In the genomic region with DNA sequence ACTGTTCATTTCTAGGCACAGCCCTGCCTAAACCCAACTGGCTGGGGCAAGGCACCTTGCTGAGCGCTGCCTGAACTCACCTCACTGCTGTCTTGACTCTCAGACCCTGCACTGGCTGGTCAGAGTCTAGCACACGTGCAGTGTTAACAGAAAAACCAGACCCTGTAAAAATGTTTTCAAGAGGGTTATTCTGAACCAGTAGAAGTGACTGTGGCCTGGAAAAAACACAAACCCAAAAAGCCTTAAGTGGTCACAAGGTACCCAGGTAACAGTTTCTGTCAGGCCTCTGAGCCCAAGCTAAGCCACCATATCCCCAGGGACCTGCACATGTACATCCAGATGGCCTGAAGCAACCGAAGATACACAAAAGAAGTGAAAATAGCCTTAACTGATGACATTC, we compare ENCODE assay signal across 21 cellular contexts. TPM values are rescaled to one million over a fixed set of nuclear protein-coding genes. Genes with fewer than 3 reads are reported as not detected.
DNase-seq lines count a peak whose midpoint lies in the region; ATAC-seq and TF ChIP-seq lines count a peak whose summit lies in the region.
"Had no signal": no experiment of that assay in that cellular context is flagged by ENCODE, and none has a peak within 500 bp of the region (broad histone marks: within the 10 kb centered on the region; RNA-seq: fewer than 3 reads in every experiment).

No MANE protein-coding gene starts in this region.

- no peak overlapping the region for H2AK5ac ChIP-seq in mesenchymal stem cell (ENCODE audit: low read length, severe bottlenecking)

- H3K79me1 ChIP-seq in mesenchymal stem cell (replicated peaks; ENCODE audit: low read length, poor library complexity, severe bottlenecking): peaks cover 9% of the 10 kb centered on the region

- H2BK120ac ChIP-seq in mesenchymal stem cell (ENCODE audit: low read depth, low read length): no peak overlapping the region

- peaks cover 17% of the 10 kb centered on the region for H3K36me3 ChIP-seq in GM23338 (ENCODE audit: insufficient read depth)
- peaks cover 0 to 3% of the 10 kb centered on the region in 2 experiments for H3K36me3 ChIP-seq in mesenchymal stem cell (ENCODE audit: control insufficient read depth in 1 of 2, insufficient read depth in 2 of 2, low read depth in 1 of 2, low read length in 2 of 2)
- H3K36me3 ChIP-seq in A673 (ENCODE audit: insufficient read depth, low read length, poor library complexity, severe bottlenecking): no peaks in the 10 kb centered on the region
- H3K36me3 ChIP-seq: colonic mucosa, esophagus muscularis mucosa, right atrium auricular region had no signal

- H2AFZ ChIP-seq in GM23338: no peak overlapping the region
- H2AFZ ChIP-seq in mesenchymal stem cell (ENCODE audit: low read depth, low read length): no peak overlapping the region

- peaks cover 36% of the 10 kb centered on the region for H3K4me1 Mint-ChIP-seq in GM23338
- peaks cover 12% of the 10 kb centered on the region for H3K4me1 Mint-ChIP-seq in activated CD4-positive, alpha-beta T cell treated with anti-CD3 and anti-CD28 coated beads, Interleukin-2, amount 10 ng/mL, durations not matched to agents 24 days and 14 days

- 0 out of 2 replicates have a peak overlapping the region, but pooled peaks have one; percentile 23 for H3K4me2 ChIP-seq in GM23338
- no peak overlapping the region for H3K4me2 ChIP-seq in mesenchymal stem cell (ENCODE audit: low read length, poor library complexity, severe bottlenecking)

- H3K9me3 ChIP-seq in mesenchymal stem cell (ENCODE audit: control insufficient read depth, low read length) (peaks cover 7% of the 10 kb centered on the region), A673 (ENCODE audit: low read depth, low read length, poor library complexity, severe bottlenecking) (peaks cover 4% of the 10 kb centered on the region)
- H3K9me3 ChIP-seq: colonic mucosa, esophagus muscularis mucosa, right atrium auricular region had no signal

- H3K4me1 ChIP-seq in GM23338 (ENCODE audit: insufficient read depth) (peaks cover 22% of the 10 kb centered on the region), mesenchymal stem cell (ENCODE audit: control insufficient read depth, insufficient read depth, low read depth, low read length) (peaks cover 12% of the 10 kb centered on the region), A673 (ENCODE audit: insufficient read depth, low read length, poor library complexity, severe bottlenecking) (no peaks in the 10 kb centered on the region)
- H3K4me1 ChIP-seq: colonic mucosa had no signal

- no peak overlapping the region for H3K9ac ChIP-seq in mesenchymal stem cell (ENCODE audit: low read length)

- H2BK12ac ChIP-seq in mesenchymal stem cell (ENCODE audit: low read length in 2 of 2): no peak overlapping the region

- peaks cover 17% of the 10 kb centered on the region for H3K79me2 ChIP-seq in GM23338 (replicated peaks; ENCODE audit: insufficient read depth)

- intact Hi-C loops in activated CD4-positive, alpha-beta T cell treated with anti-CD3 and anti-CD28 coated beads, Interleukin-2, amount 10 ng/mL, durations not matched to agents 24 days and 14 days (cut with micrococcal nuclease): no loop called here
- intact Hi-C loops in A673 (cut with micrococcal nuclease; ENCODE audit: unreplicated experiment): no loop called here

- H3K27ac Mint-ChIP-seq in GM23338: no peak overlapping the region
- H3K27ac Mint-ChIP-seq in activated CD4-positive, alpha-beta T cell treated with anti-CD3 and anti-CD28 coated beads, Interleukin-2, amount 10 ng/mL, durations not matched to agents 24 days and 14 days: no peak overlapping the region
- H3K27ac Mint-ChIP-seq: T-helper 2 cell treated with Interferon-gamma antibody and Interleukin-4, amounts not matched to agents 5 μg/mL and 100 μg/mL, for 36 hours had no signal

- H4K20me1 ChIP-seq in GM23338 (replicated peaks; ENCODE audit: insufficient read depth): peaks cover 6% of the 10 kb centered on the region; the same call in 1 of the 2 replicates

- peaks cover 8% of the 10 kb centered on the region for H3K27me3 ChIP-seq in GM23338 (ENCODE audit: insufficient read depth)
- no peaks in the 10 kb centered on the region for H3K27me3 ChIP-seq in mesenchymal stem cell (ENCODE audit: control insufficient read depth in 1 of 2, insufficient read depth in 1 of 2, low read length in 2 of 2)
- no peaks in the 10 kb centered on the region for H3K27me3 ChIP-seq in A673 (replicated peaks; ENCODE audit: insufficient read depth, low read depth, low read length, poor library complexity)
- H3K27me3 ChIP-seq: colonic mucosa, esophagus muscularis mucosa, right atrium auricular region had no signal

- peaks cover 41% of the 10 kb centered on the region for H3K9me3 Mint-ChIP-seq in GM23338
- H3K9me3 Mint-ChIP-seq in activated CD4-positive, alpha-beta T cell treated with anti-CD3 and anti-CD28 coated beads, Interleukin-2, amount 10 ng/mL, durations not matched to agents 24 days and 14 days: peaks cover 11% of the 10 kb centered on the region

- BruUV-seq in A673 (replicated peaks; lab: Mats Ljungman, UMichigan): no TSS peak

- H3K4me3 ChIP-seq in GM23338 (no peak overlapping the region), mesenchymal stem cell (ENCODE audit: insufficient read depth in 1 of 2, low read depth in 1 of 2, low read length in 2 of 2) (no peak overlapping the region), A673 (ENCODE audit: low read depth, low read length, poor library complexity, severe bottlenecking) (no peak overlapping the region)
- H3K4me3 ChIP-seq: colonic mucosa, esophagus muscularis mucosa, right atrium auricular region had no signal

- H3K27me3 Mint-ChIP-seq in GM23338 (ENCODE audit: insufficient read depth, low read depth, poor library complexity): peaks cover 15% of the 10 kb centered on the region
- H3K27me3 Mint-ChIP-seq in activated CD4-positive, alpha-beta T cell treated with anti-CD3 and anti-CD28 coated beads, Interleukin-2, amount 10 ng/mL, durations not matched to agents 24 days and 14 days: no peaks in the 10 kb centered on the region

- H3K18ac ChIP-seq in mesenchymal stem cell (ENCODE audit: low read depth in 1 of 2, low read length in 2 of 2): no peak overlapping the region

- POLR2A ChIA-PET in A673 (lab: Charles Lee; ENCODE audit: low non-redundant PET): no interaction called here

- no peak overlapping the region for H2BK5ac ChIP-seq in mesenchymal stem cell (ENCODE audit: low read depth, low read length, poor library complexity, severe bottlenecking)

- H3K14ac ChIP-seq in mesenchymal stem cell (ENCODE audit: low read length in 2 of 2): no peak overlapping the region

- WGBS in mesenchymal stem cell: 96% methylated on average over 3 of the region's 3 CpGs

- peaks cover 31% of the 10 kb centered on the region for H3K36me3 Mint-ChIP-seq in GM23338 (ENCODE audit: low read depth)
- H3K36me3 Mint-ChIP-seq in activated CD4-positive, alpha-beta T cell treated with anti-CD3 and anti-CD28 coated beads, Interleukin-2, amount 10 ng/mL, durations not matched to agents 24 days and 14 days (ENCODE audit: low read depth): peaks cover 4% of the 10 kb centered on the region

- H3K23ac ChIP-seq in mesenchymal stem cell (ENCODE audit: low read length in 2 of 2): no peak overlapping the region

- H2BK15ac ChIP-seq in mesenchymal stem cell (ENCODE audit: low read depth, poor library complexity, severe bottlenecking): no peak overlapping the region

- peak; percentile 67 for ATAC-seq in GM18907 (IDR thresholded peaks at IDR 0.05; ENCODE audit: unreplicated experiment)
- ATAC-seq in GM23338: no peak
- peak; percentile 46 for ATAC-seq in HG03575 (IDR thresholded peaks at IDR 0.05; ENCODE audit: extremely low read depth, insufficient number of reproducible peaks, low FRiP score, unreplicated experiment)
- ATAC-seq in GM21529 (IDR thresholded peaks at IDR 0.05; ENCODE audit: unreplicated experiment): no peak
- ATAC-seq: activated T-cell treated with anti-CD3 and anti-CD28 coated beads, Interleukin-2, amount 50 U/mL, for 4 hours; left lobe of liver had no signal

- H3K4ac ChIP-seq in mesenchymal stem cell (ENCODE audit: low read depth in 1 of 2, low read length in 2 of 2): no peak overlapping the region

- H3F3A ChIP-seq in GM23338 (replicated peaks; ENCODE audit: low read depth): 0 out of 2 replicates have a peak, but pooled peaks cover 6% of the 10 kb centered on the region

- H3K4me3 Mint-ChIP-seq in GM23338: no peak overlapping the region
- H3K4me3 Mint-ChIP-seq in activated CD4-positive, alpha-beta T cell treated with anti-CD3 and anti-CD28 coated beads, Interleukin-2, amount 10 ng/mL, durations not matched to agents 24 days and 14 days: no peak overlapping the region
- H3K4me3 Mint-ChIP-seq: activated T-cell treated with anti-CD3 and anti-CD28 coated beads, Interleukin-2, amount 50 U/mL, for 4 hours; T-helper 2 cell treated with Interferon-gamma antibody and Interleukin-4, amounts not matched to agents 5 μg/mL and 100 μg/mL, for 36 hours had no signal

- no peak for TF ChIP-seq CTCF in GM23338 (conservative IDR thresholded peaks at IDR 0.05; ENCODE audit: low read depth in 2 of 2)
- TF ChIP-seq CTCF in A673 (conservative IDR thresholded peaks at IDR 0.05; ENCODE audit: low read depth, low read length): no peak

- H3K27ac ChIP-seq in GM23338 (ENCODE audit: low read depth) (no peak overlapping the region), mesenchymal stem cell (ENCODE audit: low read length, poor library complexity, severe bottlenecking) (no peak overlapping the region), A673 (ENCODE audit: low read depth, low read length, poor library complexity, severe bottlenecking) (no peak overlapping the region)
- H3K27ac ChIP-seq: C4-2B, colonic mucosa, esophagus muscularis mucosa, right atrium auricular region had no signal

- peak overlapping the region; percentile 57 for H4K91ac ChIP-seq in mesenchymal stem cell (ENCODE audit: low read length)

- H4K8ac ChIP-seq in mesenchymal stem cell (ENCODE audit: low read length): no peak overlapping the region

- CTCF ChIA-PET in A673 (lab: Charles Lee): no interaction called here

- no peaks in the 10 kb centered on the region for H3K9me2 ChIP-seq in GM23338 (ENCODE audit: insufficient read depth)

- DNase-seq in GM23338 (ENCODE audit: low spot score): no peak
- no peak for DNase-seq in mesenchymal stem cell
- no peak for DNase-seq in activated CD4-positive, alpha-beta T cell treated with anti-CD3 and anti-CD28 coated beads, Interleukin-2, amount 10 ng/mL, durations not matched to agents 24 days and 14 days
- DNase-seq in A673 (ENCODE audit: low spot score): no peak
- DNase-seq: activated CD4-positive, alpha-beta T cell treated with anti-CD3 and anti-CD28 coated beads, Interleukin-2, amount 50 U/mL, for 1 hour; activated T-cell treated with anti-CD3 and anti-CD28 coated beads, Interleukin-2, amount 50 U/mL, for 4 hours; anterior cingulate cortex; colonic mucosa; DND-41; NCI-H1436 treated with DMSO at 0.1 percent for 48 hours; NCI-H69; stimulated activated CD4-positive, alpha-beta T cell treated with anti-CD3 and anti-CD28 coated beads, Interleukin-4, amount 100 ng/mL, for 4 hours; stimulated activated naive CD4-positive, alpha-beta T cell had no signal

RNA-seq across cellular contexts. Expression of a gene that starts 6.1 kb away (rescaled TPM):
- 146 and 168 TPM in 2 replicates for total RNA-seq in GM23338 (2014; rRNA removed; shearing (Covaris generic))
- 147 and 156 TPM in 2 replicates for polyA plus RNA-seq in GM23338 (2016; fragmentation: Nextera tagmentation; extraction: Ambion mirVana)
- polyA plus RNA-seq in mesenchymal stem cell (2013, experiment 1 of 2): 50.7 TPM
- 54.6 TPM for polyA plus RNA-seq in mesenchymal stem cell (2013, experiment 2 of 2)
- 190 and 192 TPM in 2 replicates for total RNA-seq in activated CD4-positive, alpha-beta T cell treated with anti-CD3 and anti-CD28 coated beads, Interleukin-2, amount 10 ng/mL, durations not matched to agents 24 days and 14 days
- total RNA-seq in A673 (2021): 155 and 158 TPM in 2 replicates

RNA-seq across cellular contexts. Expression of a gene that starts 16.8 kb away (rescaled TPM):
- total RNA-seq in GM23338 (2014; rRNA removed; shearing (Covaris generic)): 0.52 TPM in 1 of 2 replicates, not detected in the other
- polyA plus RNA-seq in GM23338 (2016; fragmentation: Nextera tagmentation; extraction: Ambion mirVana): 0.08 TPM in 1 of 2 replicates, not detected in the other
- 0.01 TPM for polyA plus RNA-seq in mesenchymal stem cell (2013, experiment 1 of 2)
- polyA plus RNA-seq in mesenchymal stem cell (2013, experiment 2 of 2): 0.07 TPM
- total RNA-seq in activated CD4-positive, alpha-beta T cell treated with anti-CD3 and anti-CD28 coated beads, Interleukin-2, amount 10 ng/mL, durations not matched to agents 24 days and 14 days: not detected in 2 replicates
- 0.09 TPM in 1 of 2 replicates, not detected in the other for total RNA-seq in A673 (2021)
- total RNA-seq: activated T-cell treated with anti-CD3 and anti-CD28 coated beads, Interleukin-2, amount 50 U/mL, for 4 hours; right atrium auricular region had no signal

RNA-seq across cellular contexts. Expression of a gene that starts 51.6 kb away (rescaled TPM):
- total RNA-seq in GM23338 (2014; rRNA removed; shearing (Covaris generic)): 77.4 and 98.1 TPM in 2 replicates
- polyA plus RNA-seq in GM23338 (2016; fragmentation: Nextera tagmentation; extraction: Ambion mirVana): 72.5 and 73.9 TPM in 2 replicates
- 33.6 TPM for polyA plus RNA-seq in mesenchymal stem cell (2013, experiment 1 of 2)
- 33.3 TPM for polyA plus RNA-seq in mesenchymal stem cell (2013, experiment 2 of 2)
- 17.9 and 20.7 TPM in 2 replicates for total RNA-seq in activated CD4-positive, alpha-beta T cell treated with anti-CD3 and anti-CD28 coated beads, Interleukin-2, amount 10 ng/mL, durations not matched to agents 24 days and 14 days
- total RNA-seq in A673 (2021): 7.5 and 12.7 TPM in 2 replicates

Comparison
In these comparisons a context has a peak if more than half of its experiments do, and no peak if none do; other contexts are left out.
1. ATAC-seq: peak in GM18907 (single experiment) and HG03575 (single experiment); none in GM23338 (single experiment) and GM21529 (single experiment).